In genomic region chr5:140926211-140926902, GRCh38 we compare ENCODE assay signal across 8 cellular contexts. TPM values are rescaled to one million over a fixed set of nuclear protein-coding genes. Genes with fewer than 3 reads are reported as not detected.
DNase-seq lines count a peak whose midpoint lies in the region; ATAC-seq, FAIRE-seq and TF ChIP-seq lines count a peak whose summit lies in the region.

A gene with protein sequence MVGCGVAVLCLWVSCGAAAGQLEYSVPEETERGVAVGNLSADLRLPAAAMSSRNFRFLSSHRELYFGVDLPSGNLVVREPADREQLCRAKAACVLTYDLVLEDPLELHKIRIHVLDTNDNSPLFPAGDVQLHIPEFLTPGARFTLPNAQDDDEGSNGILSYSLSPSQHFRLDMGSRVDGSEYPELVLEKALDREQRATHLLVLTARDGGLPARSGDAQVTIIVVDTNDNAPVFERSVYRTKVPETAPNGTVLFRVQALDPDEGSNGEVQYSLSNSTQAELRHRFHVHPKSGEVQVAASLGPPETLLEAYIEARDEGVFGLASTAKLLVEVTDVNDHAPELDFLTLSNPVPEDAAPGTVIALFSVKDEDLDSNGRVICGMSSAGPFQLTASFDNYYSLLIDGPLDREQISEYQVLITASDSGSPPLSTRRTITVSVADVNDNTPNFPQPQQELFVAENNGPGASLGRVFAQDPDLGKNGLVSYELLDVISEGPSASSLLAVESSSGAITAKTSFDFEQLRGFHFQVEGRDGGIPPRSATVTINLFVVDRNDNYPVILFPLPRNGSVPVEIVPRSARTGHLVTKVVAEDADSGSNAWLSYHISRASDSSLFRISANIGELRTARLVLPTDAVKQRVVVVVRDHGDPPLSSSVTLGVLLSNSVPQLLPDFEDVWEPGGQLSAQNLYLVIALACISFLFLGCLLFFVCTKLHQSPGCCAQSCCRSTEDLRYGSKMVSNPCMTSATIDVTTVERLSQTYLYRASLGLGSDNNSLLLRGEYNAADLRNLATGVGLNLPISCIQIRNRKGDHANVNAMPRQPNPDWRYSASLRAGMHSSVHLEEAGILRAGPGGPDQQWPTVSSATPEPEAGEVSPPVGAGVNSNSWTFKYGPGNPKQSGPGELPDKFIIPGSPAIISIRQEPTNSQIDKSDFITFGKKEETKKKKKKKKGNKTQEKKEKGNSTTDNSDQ (plus strand): TSS chr5:140926299. CDS start chr5:140926893, 594 bp downstream.

- no peak within 1 kb of the TSS for H2BK20ac ChIP-seq in H9 (ENCODE audit: low read depth, low read length, poor library complexity, severe bottlenecking)

- intact Hi-C loops in spleen (cut with DNase I; ENCODE audit: low total_unique reads) = loop anchor here (2.0 kb wide), 1 partner anchor 110 kb away; no protein-coding TSS in a partner anchor

- no peak within 1 kb of the TSS for H3T11ph ChIP-seq in H9 (ENCODE audit: low read length)

- H2BK120ac ChIP-seq in H9 (ENCODE audit: low read depth, low read length, poor library complexity, severe bottlenecking) = no peak within 1 kb of the TSS

- no peak within 1 kb of the TSS for H2AK5ac ChIP-seq in H9 (ENCODE audit: insufficient read length, low read length)

- peak within 1 kb of the TSS; percentile 63; the same call in 1 of the 2 replicates for H3K14ac ChIP-seq in H9 (ENCODE audit: insufficient read depth, low read length)

- H2BK15ac ChIP-seq in H9 (ENCODE audit: low read depth, low read length) = no peak within 1 kb of the TSS

- no peaks in the 10 kb centered on the region for H3K79me2 ChIP-seq in H9 (ENCODE audit: insufficient read depth, low read length)
- H3K79me2 ChIP-seq in keratinocyte (ENCODE audit: control insufficient read depth, insufficient read depth, low read length) = no peaks in the 10 kb centered on the region

- H3K27ac ChIP-seq in A549 (peak within 1 kb of the TSS; percentile 54 to 80), H9 (ENCODE audit: insufficient read length, low read depth, low read length) (no peak within 1 kb of the TSS), keratinocyte (ENCODE audit: control insufficient read depth, insufficient read depth, low read length) (no peak within 1 kb of the TSS), spleen (peak within 1 kb of the TSS in 5 of 8 donors; percentile 2 to 57 (median 27))

- H4K91ac ChIP-seq in H9 (ENCODE audit: insufficient read length, low read depth, low read length) = no peak within 1 kb of the TSS

- H4K8ac ChIP-seq in H9 (replicated peaks; ENCODE audit: insufficient read length, low read depth, low read length) = no peak within 1 kb of the TSS

- DNase-seq in A549 (ENCODE audit: low read depth in 1 of 2, low spot score in 1 of 2) (peak; percentile 76 to 84), H9 (peak; percentile 95), NT2/D1 (ENCODE audit: low read depth, low spot score) (peak; percentile 86), cerebellum (ENCODE audit: low spot score) (peak; percentile 78), keratinocyte (ENCODE audit: low read depth, low spot score) (no peak), spleen (peak; percentile 83), NOMO-1 treated with DMSO at 0.1 percent for 48 hours (lab: John Stamatoyannopoulos, UW; ENCODE audit: unreplicated experiment) (no peak)

- peaks cover 40% of the 10 kb centered on the region for H3K27me3 Mint-ChIP-seq in H9 (ENCODE audit: low read depth)

- H3K4me1 ChIP-seq in A549 (0 out of 3 replicates have a peak, but pooled peaks cover 4% of the 10 kb centered on the region), H9 (ENCODE audit: insufficient read depth, low read length) (no peaks in the 10 kb centered on the region), NT2/D1 (ENCODE audit: insufficient read depth, insufficient read length) (peaks cover 7% of the 10 kb centered on the region), keratinocyte (ENCODE audit: control insufficient read depth, extremely low read depth, insufficient read depth, low read length) (peaks cover 3% of the 10 kb centered on the region), spleen (peaks cover 4 to 19% (median 11%) of the 10 kb centered on the region in 6 donors)

- no peak within 1 kb of the TSS for H3K4ac ChIP-seq in H9 (ENCODE audit: low read depth, low read length)

- no peak within 1 kb of the TSS for H2AFZ ChIP-seq in H9 (ENCODE audit: low read length)
- peak within 1 kb of the TSS; percentile 72 for H2AFZ ChIP-seq in keratinocyte (ENCODE audit: control insufficient read depth, low read length)

- WGBS in A549 (ENCODE audit: missing lambda C conversion rate) = 3% methylated on average over 30 of the region's 67 CpGs
- WGBS in H9 (ENCODE audit: extremely low coverage, insufficient read length, low lambda C conversion rate) = no CpG with 5 or more reads among the region's 67 CpGs
- WGBS in spleen, 5 donors = 2 to 11% (median 5%) methylated on average over 29 to 67 of the region's 67 CpGs

- no peak within 1 kb of the TSS for H2BK5ac ChIP-seq in H9 (ENCODE audit: insufficient read length, low read length)

- FAIRE-seq in A549 (lab: Jason Lieb, UNC) (no peak), keratinocyte (lab: Jason Lieb, UNC) (no peak)

- TF ChIP-seq RAD21 in A549 (conservative IDR thresholded peaks at IDR 0.05 in 1 of 2, IDR thresholded peaks at IDR 0.05 in 1 of 2) = peak; percentile 67 to 81

- peaks cover 0 to 5% (median 0%) of the 10 kb centered on the region in 3 experiments; a peak in 1 of 7 replicates for H3K36me3 Mint-ChIP-seq in H9 (ENCODE audit: insufficient read depth in 1 of 3, low read depth in 3 of 3)

- H3K9ac ChIP-seq in H9 (ENCODE audit: extremely low read depth, insufficient read length, low read length) (peak within 1 kb of the TSS; percentile 60), NT2/D1 (ENCODE audit: insufficient read length, low read depth) (peak within 1 kb of the TSS; percentile 82), keratinocyte (ENCODE audit: control insufficient read depth, extremely low read depth, insufficient read depth, low read length) (no peak within 1 kb of the TSS)

- H3K56ac ChIP-seq in H9 (ENCODE audit: insufficient read length, low read depth, low read length) = no peak within 1 kb of the TSS

- no peaks in the 10 kb centered on the region; a peak in 1 of 5 replicates for H3K9me3 Mint-ChIP-seq in H9

- ATAC-seq in A549 (peak; percentile 98 to 99), GM21723 (IDR thresholded peaks at IDR 0.05; ENCODE audit: unreplicated experiment) (no peak)

- H3K27me3 ChIP-seq in H9 (ENCODE audit: insufficient read depth, low read length) (no peaks in the 10 kb centered on the region; the same call in 1 of the 2 replicates), NT2/D1 (ENCODE audit: insufficient read depth, insufficient read length) (peaks cover 17% of the 10 kb centered on the region), keratinocyte (ENCODE audit: control insufficient read depth, extremely low read depth, insufficient read depth, low read length) (peaks cover 25% of the 10 kb centered on the region), spleen (replicated peaks in 1 of 7) (peaks cover 0 to 80% (median 27%) of the 10 kb centered on the region in 7 donors)

- H4K20me1 ChIP-seq in H9 (ENCODE audit: control insufficient read depth, insufficient read depth, insufficient read length) = no peaks in the 10 kb centered on the region
- no peaks in the 10 kb centered on the region for H4K20me1 ChIP-seq in keratinocyte (ENCODE audit: control insufficient read depth, extremely low read depth, insufficient read depth, low read length)

- no peak within 1 kb of the TSS for H3K23ac ChIP-seq in H9 (ENCODE audit: insufficient read length, low read depth, low read length)

- TF ChIP-seq POLR2A in A549 (IDR thresholded peaks at IDR 0.05; ENCODE audit: low read length) = no peak
- no peak for TF ChIP-seq POLR2A in spleen (IDR thresholded peaks at IDR 0.05)

- dilution Hi-C loops in keratinocyte (cut with MboI; ENCODE audit: extremely low pct_ligation_motif_present, low sequenced_read_pairs) = no loop called here

- H3K9me3 ChIP-seq in A549 = no peaks in the 10 kb centered on the region
- no peaks in the 10 kb centered on the region for H3K9me3 ChIP-seq in H9 (ENCODE audit: control insufficient read depth, low read depth, low read length)
- H3K9me3 ChIP-seq in NT2/D1 (ENCODE audit: insufficient read depth, low read length) = peaks cover 20% of the 10 kb centered on the region; the same call in 1 of the 2 replicates
- peaks cover 6% of the 10 kb centered on the region for H3K9me3 ChIP-seq in keratinocyte (ENCODE audit: control insufficient read depth, low read depth, low read length)
- H3K9me3 ChIP-seq in spleen = peaks cover 0 to 28% (median 0%) of the 10 kb centered on the region in 8 donors

- H3K4me3 Mint-ChIP-seq in H9 = peak within 1 kb of the TSS; percentile 82 to 89

- TF ChIP-seq CTCF in A549 (IDR thresholded peaks at IDR 0.05) (peak; percentile 85), H9 (conservative IDR thresholded peaks at IDR 0.05) (peak; percentile 99), keratinocyte (optimal IDR thresholded peaks at IDR 0.05 in 1 of 3, IDR thresholded peaks at IDR 0.05 in 1 of 3, conservative IDR thresholded peaks at IDR 0.05 in 1 of 3; ENCODE audit: extremely low read depth in 1 of 3, insufficient read depth in 2 of 3, low read length in 3 of 3) (peak; percentile 42 to 94 (median 72)), spleen (IDR thresholded peaks at IDR 0.05 in 8 of 11, conservative IDR thresholded peaks at IDR 0.05 in 3 of 11) (peak in 10 of 11 experiments; percentile 32 to 81 (median 65))

- H3K36me3 ChIP-seq in NT2/D1 (ENCODE audit: insufficient read depth, insufficient read length, low read length) (no peaks in the 10 kb centered on the region), keratinocyte (ENCODE audit: control insufficient read depth in 2 of 2, extremely low read depth in 1 of 2, insufficient read depth in 2 of 2, low read length in 2 of 2) (no peaks in the 10 kb centered on the region), spleen (no peaks in the 10 kb centered on the region)

- TF ChIP-seq EP300 in A549 (IDR thresholded peaks at IDR 0.05) = no peak

- no peak within 1 kb of the TSS for H4K5ac ChIP-seq in H9 (ENCODE audit: insufficient read length, low read depth, low read length)

- H3K27ac Mint-ChIP-seq in H9 = peak within 1 kb of the TSS; percentile 35 to 91 (median 70); a peak in 4 of 7 replicates

- H3K23me2 ChIP-seq in H9 (ENCODE audit: insufficient read length, low read depth, low read length, poor library complexity, severe bottlenecking) = peaks cover 15% of the 10 kb centered on the region

- H3K4me3 ChIP-seq in A549 (peak within 1 kb of the TSS; percentile 53), NT2/D1 (ENCODE audit: insufficient read length, low read depth) (peak within 1 kb of the TSS; percentile 58), keratinocyte (ENCODE audit: control insufficient read depth in 2 of 3, extremely low read depth in 1 of 3, insufficient read depth in 2 of 3, low read depth in 1 of 3, low read length in 3 of 3) (peak within 1 kb of the TSS; percentile 36 to 62 (median 55)), spleen (peak within 1 kb of the TSS; percentile 25 to 70 (median 38))

- CTCF ChIA-PET in A549 (lab: Yijun Ruan, JAX) = interaction anchor here (0.6 to 4.3 kb wide), 54 partner anchors 9 to 520 kb away, joined by 3 to 77 read pairs (median 4); partner anchors contain the start of genes PCDHA1, PCDHA11, PCDHA12 and PCDHA13

- POLR2A ChIA-PET in A549 (lab: Yijun Ruan, JAX) = interaction anchor here (0.6 to 2.1 kb wide), 6 partner anchors 45 to 648 kb away, joined by 3 to 30 read pairs (median 6); partner anchors contain the start of gene PCDHA5

- H3K4me2 ChIP-seq in A549 (peak within 1 kb of the TSS; percentile 77), H9 (ENCODE audit: insufficient read depth, insufficient read length, low read length) (peak within 1 kb of the TSS; percentile 73), keratinocyte (ENCODE audit: control insufficient read depth, extremely low read depth, insufficient read depth, low read depth, low read length) (peak within 1 kb of the TSS; percentile 69)

- no peak within 1 kb of the TSS for H2BK12ac ChIP-seq in H9 (ENCODE audit: insufficient read length, low read depth, low read length)

- H3K79me1 ChIP-seq in H9 (ENCODE audit: insufficient read depth, low read depth, low read length, poor library complexity, severe bottlenecking) = no peaks in the 10 kb centered on the region

- H3K18ac ChIP-seq in H9 (ENCODE audit: insufficient read length, low read depth, low read length) = no peak within 1 kb of the TSS

- H3K4me1 Mint-ChIP-seq in H9 = peaks cover 24 to 30% of the 10 kb centered on the region in 2 experiments

- H3K9me1 ChIP-seq in keratinocyte (ENCODE audit: control insufficient read depth, extremely low read depth, insufficient read depth, low read length) = no peaks in the 10 kb centered on the region

RNA-seq across cellular contexts. Expression of the gene that starts here (rescaled TPM):
- 3.3 and 3.5 TPM in 2 replicates for polyA plus RNA-seq in A549 (2011; rRNA removed)
- 0.40 and 0.49 TPM in 2 replicates for polyA plus RNA-seq in A549 (2012; cell fraction: cytosol; rRNA removed)
- polyA plus RNA-seq in A549 (2012; cell fraction: nucleus; rRNA removed) = 0.32 and 0.53 TPM in 2 replicates
- 0.55 to 0.57 TPM (median 0.57 TPM) in 3 replicates for polyA plus RNA-seq in A549 (2017; fragmentation: RNase III; extraction: RNeasy Plus Mini Kit Qiagen cat#74134 plus additional on column Dnase treatment)
- 7.1 and 8.1 TPM in 2 replicates for polyA minus RNA-seq in A549 (2011; rRNA and poly(A)+ RNA removed)
- total RNA-seq in H9 (2021) = 8.0 and 8.7 TPM in 2 replicates
- 32.4 TPM for total RNA-seq in cerebellum
- 0.14 to 0.64 TPM (median 0.45 TPM) in 3 replicates for polyA plus RNA-seq in keratinocyte
- not detected for polyA plus RNA-seq in keratinocyte (2011; ENCODE audit: low read depth)
- polyA plus RNA-seq in keratinocyte (2011; cell fraction: cytosol; rRNA removed) = 0.17 and 0.36 TPM in 2 replicates
- polyA plus RNA-seq in keratinocyte (2011; cell fraction: nucleus; rRNA removed) = 1.2 and 1.3 TPM in 2 replicates
- polyA plus RNA-seq in keratinocyte (2012; ENCODE audit: low replicate concordance) = 0.16 and 0.17 TPM in 2 replicates
- 0.39 to 0.99 TPM (median 0.48 TPM) in 3 replicates for polyA minus RNA-seq in keratinocyte
- not detected for polyA minus RNA-seq in keratinocyte (2011; cell fraction: cytosol; rRNA and poly(A)+ RNA removed)
- polyA minus RNA-seq in keratinocyte (2011; cell fraction: nucleus; rRNA and poly(A)+ RNA removed) = 2.4 and 4.1 TPM in 2 replicates
- total RNA-seq in spleen = 1 to 10 TPM in 2 of 7 donors, under 1 TPM in 5; 0.13 to 1.2 (median 0.41) TPM
- under 1 TPM; 0.17 to 0.35 (median 0.23) TPM for polyA plus RNA-seq in spleen

Comparison
In these comparisons a context has a peak if more than half of its experiments do, and no peak if none do; other contexts are left out.
1. DNase-seq: peak in A549 (2 of 2), H9 (single experiment), NT2/D1 (single experiment), cerebellum (single experiment) and spleen (single experiment); none in keratinocyte (single experiment) and NOMO-1 treated with DMSO at 0.1 percent for 48 hours (single experiment).
2. H3K27ac ChIP-seq: peak in A549 (2 of 2) and spleen (5 of 8); none in H9 (single experiment) and keratinocyte (single experiment).
3. Peak in every context shown above with its lines, with median percentiles within 50 percentile points of each other: H3K4me2 ChIP-seq, H3K4me3 ChIP-seq and CTCF ChIP-seq.